9 cellular contexts compared by ENCODE assay signal in the genomic region with DNA sequence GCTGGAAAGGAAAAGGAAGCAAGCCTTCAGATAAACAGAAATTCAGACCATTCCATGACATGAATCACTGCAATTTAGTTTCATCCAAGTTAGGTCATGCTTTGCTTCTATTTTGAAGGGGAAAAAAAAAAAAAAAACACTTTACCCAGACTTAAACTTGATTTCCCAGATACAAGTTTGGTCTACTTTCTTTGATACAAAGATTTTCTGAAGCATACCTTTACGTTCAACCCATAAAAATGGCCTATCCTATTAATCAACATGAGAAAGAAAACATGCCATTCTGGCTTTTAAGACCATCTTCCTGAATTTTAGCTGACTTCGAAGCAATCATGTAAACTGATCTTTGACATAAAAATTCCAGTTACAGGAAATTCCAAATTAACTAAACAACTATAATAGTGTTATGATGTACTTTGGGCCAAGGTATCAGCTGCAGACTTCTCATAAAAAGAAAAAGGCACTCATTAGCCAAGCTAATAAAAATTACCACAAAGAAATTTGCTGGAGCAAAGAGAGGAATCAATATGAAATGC. TPM values are rescaled to one million over a fixed set of nuclear protein-coding genes. Genes with fewer than 3 reads are reported as not detected.
DNase-seq lines count a peak whose midpoint lies in the region; ATAC-seq, FAIRE-seq and TF ChIP-seq lines count a peak whose summit lies in the region.
"Had no signal": no experiment of that assay in that cellular context is flagged by ENCODE, and none has a peak within 500 bp of the region (broad histone marks: within the 10 kb centered on the region; RNA-seq: fewer than 3 reads in every experiment).

No MANE protein-coding gene starts in this region.

- H3K27me3 ChIP-seq in HUES6 (ENCODE audit: control insufficient read depth, insufficient read depth, low read length) (no peaks in the 10 kb centered on the region), mesenchymal stem cell (ENCODE audit: control insufficient read depth in 1 of 2, insufficient read depth in 1 of 2, low read length in 2 of 2) (peaks cover 0 to 4% of the 10 kb centered on the region in 2 experiments)

- peaks cover 29% of the 10 kb centered on the region for H3K79me1 ChIP-seq in mesenchymal stem cell (replicated peaks; ENCODE audit: low read length, poor library complexity, severe bottlenecking)

- H2BK15ac ChIP-seq in mesenchymal stem cell (ENCODE audit: low read depth, poor library complexity, severe bottlenecking) = no peak overlapping the region

- no peak overlapping the region for H2AK5ac ChIP-seq in mesenchymal stem cell (ENCODE audit: low read length, severe bottlenecking)

- H3K4me1 Mint-ChIP-seq in chondrocyte (ENCODE audit: low read depth) = peaks cover 64% of the 10 kb centered on the region
- H3K4me1 Mint-ChIP-seq in activated T-cell treated with anti-CD3 and anti-CD28 coated beads, Interleukin-2, amount 50 U/mL, for 72 hours (ENCODE audit: low read depth) = peaks cover 5% of the 10 kb centered on the region
- peaks cover 2% of the 10 kb centered on the region for H3K4me1 Mint-ChIP-seq in activated T-cell treated with anti-CD3 and anti-CD28 coated beads, Interleukin-2, amount 50 U/mL, for 24 hours (ENCODE audit: low read depth)

- no peak overlapping the region for H2BK5ac ChIP-seq in mesenchymal stem cell (ENCODE audit: low read depth, low read length, poor library complexity, severe bottlenecking)

- no peak overlapping the region for H3K18ac ChIP-seq in mesenchymal stem cell (ENCODE audit: low read depth in 1 of 2, low read length in 2 of 2)

- peaks cover 4% of the 10 kb centered on the region for H3K36me3 Mint-ChIP-seq in chondrocyte (ENCODE audit: low read depth)
- H3K36me3 Mint-ChIP-seq in activated T-cell treated with anti-CD3 and anti-CD28 coated beads, Interleukin-2, amount 50 U/mL, for 72 hours (ENCODE audit: insufficient read depth in 2 of 2) = no peaks in the 10 kb centered on the region
- H3K36me3 Mint-ChIP-seq in activated T-cell treated with anti-CD3 and anti-CD28 coated beads, Interleukin-2, amount 50 U/mL, for 24 hours (ENCODE audit: low read depth) = no peaks in the 10 kb centered on the region

- H2BK12ac ChIP-seq in mesenchymal stem cell (ENCODE audit: low read length in 2 of 2) = no peak overlapping the region

- H3K27ac ChIP-seq in HUES6 (ENCODE audit: low read depth, low read length) (peak overlapping the region; percentile 34), mesenchymal stem cell (ENCODE audit: low read length, poor library complexity, severe bottlenecking) (peak overlapping the region; percentile 74)

- H4K8ac ChIP-seq in mesenchymal stem cell (ENCODE audit: low read length) = no peak overlapping the region

- H3K9ac ChIP-seq in HUES6 (ENCODE audit: low read length) = no peak overlapping the region
- H3K9ac ChIP-seq in mesenchymal stem cell (ENCODE audit: low read length) = peak overlapping the region; percentile 90

- H3K4ac ChIP-seq in mesenchymal stem cell (ENCODE audit: low read depth in 1 of 2, low read length in 2 of 2) = no peak overlapping the region

- no peak overlapping the region for H2AFZ ChIP-seq in mesenchymal stem cell (ENCODE audit: low read depth, low read length)

- H2BK120ac ChIP-seq in mesenchymal stem cell (ENCODE audit: low read depth, low read length) = no peak overlapping the region

- no peak overlapping the region for H3K23ac ChIP-seq in mesenchymal stem cell (ENCODE audit: low read length in 2 of 2)

- H3K4me1 ChIP-seq in HUES6 (ENCODE audit: control insufficient read depth, insufficient read depth, low read length) (peaks cover 27% of the 10 kb centered on the region), mesenchymal stem cell (ENCODE audit: control insufficient read depth, insufficient read depth, low read depth, low read length) (peaks cover 9% of the 10 kb centered on the region)

- peak overlapping the region; percentile 21 for H3K4me2 ChIP-seq in mesenchymal stem cell (ENCODE audit: low read length, poor library complexity, severe bottlenecking)

- TF ChIP-seq CTCF in chondrocyte (IDR thresholded peaks at IDR 0.05) = no peak

- no peaks in the 10 kb centered on the region for H3K9me3 Mint-ChIP-seq in chondrocyte (ENCODE audit: low read depth)
- H3K9me3 Mint-ChIP-seq in activated T-cell treated with anti-CD3 and anti-CD28 coated beads, Interleukin-2, amount 50 U/mL, for 72 hours = no peaks in the 10 kb centered on the region
- H3K9me3 Mint-ChIP-seq in activated T-cell treated with anti-CD3 and anti-CD28 coated beads, Interleukin-2, amount 50 U/mL, for 24 hours = no peaks in the 10 kb centered on the region

- no peak overlapping the region for H3K14ac ChIP-seq in mesenchymal stem cell (ENCODE audit: low read length in 2 of 2)

- no peaks in the 10 kb centered on the region for H3K36me3 ChIP-seq in HUES6 (ENCODE audit: control insufficient read depth, insufficient read depth, low read length)
- no peaks in the 10 kb centered on the region for H3K36me3 ChIP-seq in mesenchymal stem cell (ENCODE audit: control insufficient read depth in 1 of 2, insufficient read depth in 2 of 2, low read depth in 1 of 2, low read length in 2 of 2)

- H3K4me3 Mint-ChIP-seq in chondrocyte (ENCODE audit: unreplicated experiment) = peak overlapping the region; percentile 64
- H3K4me3 Mint-ChIP-seq in activated T-cell treated with anti-CD3 and anti-CD28 coated beads, Interleukin-2, amount 50 U/mL, for 72 hours = no peak overlapping the region
- no peak overlapping the region for H3K4me3 Mint-ChIP-seq in activated T-cell treated with anti-CD3 and anti-CD28 coated beads, Interleukin-2, amount 50 U/mL, for 24 hours

- no peak for ATAC-seq in activated T-cell treated with anti-CD3 and anti-CD28 coated beads, Interleukin-2, amount 50 U/mL, for 72 hours (replicated peaks in 1 of 2)
- ATAC-seq in HG02938 (IDR thresholded peaks at IDR 0.05; ENCODE audit: unreplicated experiment) = no peak

- H3K9me3 ChIP-seq in HUES6 (ENCODE audit: control insufficient read depth, insufficient read depth, low read depth, low read length) (no peaks in the 10 kb centered on the region), mesenchymal stem cell (ENCODE audit: control insufficient read depth, low read length) (no peaks in the 10 kb centered on the region)

- 1% methylated on average over 2 of the region's 2 CpGs for WGBS in mesenchymal stem cell

- no peak for FAIRE-seq in urothelium cell line (lab: Jason Lieb, UNC)

- peak overlapping the region; percentile 98 for H3K27ac Mint-ChIP-seq in chondrocyte (ENCODE audit: unreplicated experiment)
- no peak overlapping the region for H3K27ac Mint-ChIP-seq in activated T-cell treated with anti-CD3 and anti-CD28 coated beads, Interleukin-2, amount 50 U/mL, for 72 hours
- no peak overlapping the region for H3K27ac Mint-ChIP-seq in activated T-cell treated with anti-CD3 and anti-CD28 coated beads, Interleukin-2, amount 50 U/mL, for 24 hours

- no peak overlapping the region for H4K91ac ChIP-seq in mesenchymal stem cell (ENCODE audit: low read length)

- H3K27me3 Mint-ChIP-seq in chondrocyte (ENCODE audit: low read depth) = no peaks in the 10 kb centered on the region
- H3K27me3 Mint-ChIP-seq in activated T-cell treated with anti-CD3 and anti-CD28 coated beads, Interleukin-2, amount 50 U/mL, for 72 hours (ENCODE audit: low read depth) = peaks cover 14% of the 10 kb centered on the region
- H3K27me3 Mint-ChIP-seq in activated T-cell treated with anti-CD3 and anti-CD28 coated beads, Interleukin-2, amount 50 U/mL, for 24 hours = peaks cover 28% of the 10 kb centered on the region

- H3K4me3 ChIP-seq in HUES6 (ENCODE audit: low read depth, low read length) (no peak overlapping the region), mesenchymal stem cell (ENCODE audit: insufficient read depth in 1 of 2, low read depth in 1 of 2, low read length in 2 of 2) (peak overlapping the region in 1 of 2 experiments; percentile 66)

- DNase-seq in chondrocyte (ENCODE audit: low spot score) = no peak
- peak; percentile 69 for DNase-seq in mesenchymal stem cell
- DNase-seq in urothelium cell line (ENCODE audit: low spot score) = peak; percentile 35
- DNase-seq in activated T-cell treated with anti-CD3 and anti-CD28 coated beads, Interleukin-2, amount 50 U/mL, for 72 hours = no peak
- no peak for DNase-seq in activated T-cell treated with anti-CD3 and anti-CD28 coated beads, Interleukin-2, amount 50 U/mL, for 24 hours
- DNase-seq: hippocampal formation, NCI-H526 had no signal

RNA-seq across cellular contexts. Expression of a gene that starts 12.6 kb away (rescaled TPM):
- 44.1 to 56.6 TPM (median 45.4 TPM) in 3 replicates for total RNA-seq in chondrocyte
- 12.0 TPM for polyA plus RNA-seq in mesenchymal stem cell (2013, experiment 1 of 2)
- 12.2 TPM for polyA plus RNA-seq in mesenchymal stem cell (2013, experiment 2 of 2)
- 1 to 10 TPM; 2.2 to 5.1 TPM for total RNA-seq in activated T-cell treated with anti-CD3 and anti-CD28 coated beads, Interleukin-2, amount 50 U/mL, for 72 hours

RNA-seq across cellular contexts. Expression of a gene that starts 13.1 kb away (rescaled TPM):
- total RNA-seq in chondrocyte = 1.5 to 2.4 TPM (median 2.0 TPM) in 3 replicates
- polyA plus RNA-seq in mesenchymal stem cell (2013, experiment 1 of 2) = 0.36 TPM
- polyA plus RNA-seq in mesenchymal stem cell (2013, experiment 2 of 2) = 0.27 TPM
- under 1 TPM in 1 of 2 donors, not detected in 1; 0.14 TPM for total RNA-seq in activated T-cell treated with anti-CD3 and anti-CD28 coated beads, Interleukin-2, amount 50 U/mL, for 72 hours

Comparison
In these comparisons a context has a peak if more than half of its experiments do, and no peak if none do; other contexts are left out.
1. DNase-seq: peak in mesenchymal stem cell (single experiment) and urothelium cell line (single experiment); none in chondrocyte (single experiment), activated T-cell treated with anti-CD3 and anti-CD28 coated beads, Interleukin-2, amount 50 U/mL, for 72 hours (0 of 2) and activated T-cell treated with anti-CD3 and anti-CD28 coated beads, Interleukin-2, amount 50 U/mL, for 24 hours (single experiment).